In the genomic region with DNA sequence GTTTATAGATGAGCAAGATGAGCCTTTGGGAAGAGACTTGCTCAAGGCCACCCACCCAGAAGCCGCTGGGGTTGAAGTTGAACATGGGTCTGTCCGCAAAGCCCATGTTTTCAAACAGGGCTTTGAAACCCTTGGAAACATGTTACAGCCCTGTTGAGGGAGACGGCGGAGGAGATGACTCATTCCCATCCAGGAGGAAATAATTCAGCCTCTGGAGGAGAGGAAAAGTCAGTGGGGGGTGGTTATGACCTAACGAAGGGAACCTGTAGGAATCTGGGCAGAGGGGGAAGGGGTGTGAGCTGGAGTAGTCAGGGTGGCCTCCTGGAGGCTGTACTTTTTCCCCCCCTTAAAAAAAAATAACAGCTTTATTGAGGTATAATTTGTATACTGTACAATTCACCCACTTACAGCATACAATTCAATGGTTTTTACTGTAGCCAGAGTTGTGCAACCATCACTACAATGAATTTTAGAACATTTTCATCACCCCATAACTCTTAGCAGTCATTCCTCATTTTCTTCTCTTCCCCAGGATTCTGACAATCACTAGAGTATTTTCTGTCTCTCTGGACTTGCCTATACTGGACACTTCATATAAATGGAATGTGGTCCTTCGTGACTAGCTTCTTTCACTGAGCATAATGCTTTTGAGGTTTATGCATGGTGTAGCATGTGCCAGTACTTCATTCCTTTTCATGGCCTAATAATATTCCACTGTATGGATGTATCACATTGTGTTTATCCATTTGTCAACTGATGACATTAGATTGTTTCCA, we compare ENCODE assay signal across 8 cellular contexts. TPM values are rescaled to one million over a fixed set of nuclear protein-coding genes. Genes with fewer than 3 reads are reported as not detected.
DNase-seq lines count a peak whose midpoint lies in the region; ATAC-seq, FAIRE-seq and TF ChIP-seq lines count a peak whose summit lies in the region.

No MANE protein-coding gene starts in this region.

- BruUV-seq in Panc1 (replicated peaks; lab: Mats Ljungman, UMichigan) = no TSS peak

- H3K27ac ChIP-seq in Panc1 (ENCODE audit: low read length) = peak overlapping the region; percentile 39; the same call in 1 of the 2 replicates
- no peak overlapping the region for H3K27ac ChIP-seq in pancreas

- H3K27me3 ChIP-seq in Panc1 (ENCODE audit: control insufficient read depth, insufficient read depth, low read length) (no peaks in the 10 kb centered on the region), pancreas (peaks cover 0 to 3% (median 0%) of the 10 kb centered on the region in 4 donors)

- no peak overlapping the region for H3K4me3 ChIP-seq in Panc1 (ENCODE audit: low read depth in 2 of 2, low read length in 2 of 2)
- no peak overlapping the region for H3K4me3 ChIP-seq in pancreas

- H3K9me3 ChIP-seq in Panc1 (ENCODE audit: control insufficient read depth, insufficient read depth, low read depth, low read length) (no peaks in the 10 kb centered on the region), pancreas (no peaks in the 10 kb centered on the region)

- intact Hi-C loops in Panc1 (cut with micrococcal nuclease; ENCODE audit: unreplicated experiment) = no loop called here
- intact Hi-C loops in pancreas (cut with DNase I) = no loop called here

- in situ Hi-C loops in Panc1 (cut with HindIII; ENCODE audit: low pct_unique_long_range_greater_than_20kb, low sequenced_read_pairs) = no loop called here

- H3K36me3 ChIP-seq in Panc1 (ENCODE audit: control insufficient read depth, insufficient read depth, low read length) = no peaks in the 10 kb centered on the region
- no peaks in the 10 kb centered on the region for H3K36me3 ChIP-seq in pancreas

- CTCF ChIA-PET in Panc1 (lab: Charles Lee) = no interaction called here

- POLR2A ChIA-PET in Panc1 (lab: Charles Lee) = no interaction called here

- TF ChIP-seq CTCF in Panc1 (IDR thresholded peaks at IDR 0.05) (no peak), pancreas (IDR thresholded peaks at IDR 0.05) (no peak)

- DNase-seq in COLO829 (ENCODE audit: low spot score) (peak; percentile 85), Panc1 (ENCODE audit: low read depth, low spot score) (peak; percentile 48), fibroblast of gingiva (ENCODE audit: low read depth) (peak; percentile 86), pancreas (no peak), NCI-H1092 (lab: John Stamatoyannopoulos, UW) (no peak)
- DNase-seq in effector CD8-positive, alpha-beta T cell (lab: John Stamatoyannopoulos, UW) = no peak

- H3K4me1 ChIP-seq in Panc1 (ENCODE audit: control insufficient read depth, insufficient read depth, low read length) (peaks cover 7% of the 10 kb centered on the region), pancreas (no peaks in the 10 kb centered on the region)

- no peak for FAIRE-seq in pancreas (lab: Jason Lieb, UNC)

- ATAC-seq in Panc1 (peak; percentile 74), pancreas (peak in 3 of 4 donors; percentile 28 to 40 (median 30)), HG02885 (IDR thresholded peaks at IDR 0.05; ENCODE audit: poor library complexity, unreplicated experiment) (no peak), HG02973 (IDR thresholded peaks at IDR 0.05; ENCODE audit: unreplicated experiment) (no peak)

- WGBS in pancreas, 2 donors = 74% methylated on average over 6 of the region's 6 CpGs

RNA-seq across cellular contexts. Expression of gene RIN3, which starts 1.9 kb away (rescaled TPM):
- total RNA-seq in Panc1 (2021; ENCODE audit: unreplicated experiment) (10.9 TPM), pancreas (1 to 10 TPM; 1.1 to 9.0 (median 2.1) TPM)
- polyA plus RNA-seq in Panc1 (2012; ENCODE audit: insufficient read length) = 11.1 TPM
- polyA plus RNA-seq in pancreas = 1 to 10 TPM; 2.2 to 2.9 TPM

Comparison
In these comparisons a context has a peak if more than half of its experiments do, and no peak if none do; other contexts are left out.
1. DNase-seq: peak in COLO829 (single experiment), Panc1 (single experiment) and fibroblast of gingiva (single experiment); none in pancreas (0 of 6), effector CD8-positive, alpha-beta T cell (single experiment) and NCI-H1092 (single experiment).
2. ATAC-seq: peak in Panc1 (single experiment) and pancreas (3 of 4); none in HG02885 (single experiment) and HG02973 (single experiment).